ENCODE assay signal across 15 cellular contexts in the genomic region with DNA sequence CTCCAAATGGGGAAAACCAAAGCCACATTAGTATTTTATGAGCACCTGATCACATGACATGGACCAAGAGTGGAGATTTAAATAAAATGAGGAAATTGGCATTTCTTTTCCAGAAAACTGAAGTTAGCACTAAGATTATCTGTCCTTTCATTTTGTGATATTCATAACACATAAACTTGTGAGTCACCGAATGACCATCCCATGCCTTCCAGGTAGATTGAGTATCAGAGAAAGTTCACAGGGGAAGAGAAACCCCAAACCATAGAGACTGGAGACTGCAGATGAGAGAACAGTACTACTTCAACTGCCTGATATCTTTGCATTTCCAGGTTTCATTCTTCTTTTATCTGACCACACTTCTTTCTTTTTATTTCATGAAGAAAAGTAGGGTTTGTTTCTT.
DNase-seq lines count a peak whose midpoint lies in the region; ATAC-seq and TF ChIP-seq lines count a peak whose summit lies in the region.
"Had no signal": no experiment of that assay in that cellular context is flagged by ENCODE, and none has a peak within 500 bp of the region (broad histone marks: within the 10 kb centered on the region; RNA-seq: fewer than 3 reads in every experiment).

No MANE protein-coding gene starts in this region.

- H3K9me3 ChIP-seq in RWPE2 (ENCODE audit: severe bottlenecking): no peaks in the 10 kb centered on the region
- H3K9me3 ChIP-seq in Caco-2: peaks cover 7% of the 10 kb centered on the region

- peak overlapping the region; percentile 49 for H3K27ac Mint-ChIP-seq in osteocyte (ENCODE audit: unreplicated experiment)
- H3K27ac Mint-ChIP-seq in Caco-2 (ENCODE audit: unreplicated experiment): no peak overlapping the region
- H3K27ac Mint-ChIP-seq: CD14-positive monocyte; CD8-positive, alpha-beta memory T cell had no signal

- no peaks in the 10 kb centered on the region for H3K36me3 Mint-ChIP-seq in osteocyte (ENCODE audit: unreplicated experiment)
- H3K36me3 Mint-ChIP-seq in Caco-2 (ENCODE audit: insufficient read depth, unreplicated experiment): no peaks in the 10 kb centered on the region
- H3K36me3 Mint-ChIP-seq: CD14-positive monocyte; CD8-positive, alpha-beta memory T cell had no signal

- peaks cover 35% of the 10 kb centered on the region for H3K4me1 Mint-ChIP-seq in osteocyte (ENCODE audit: unreplicated experiment)
- H3K4me1 Mint-ChIP-seq in Caco-2 (ENCODE audit: low read depth, unreplicated experiment): no peaks in the 10 kb centered on the region
- H3K4me1 Mint-ChIP-seq: CD14-positive monocyte; CD8-positive, alpha-beta memory T cell had no signal

- no peak overlapping the region for H3K4me3 Mint-ChIP-seq in osteocyte (ENCODE audit: unreplicated experiment)
- no peak overlapping the region for H3K4me3 Mint-ChIP-seq in Caco-2 (ENCODE audit: unreplicated experiment)
- H3K4me3 Mint-ChIP-seq: CD14-positive monocyte; CD8-positive, alpha-beta memory T cell had no signal

- H3K27me3 ChIP-seq in RWPE2 (ENCODE audit: insufficient read depth, poor library complexity, severe bottlenecking) (no peaks in the 10 kb centered on the region), Caco-2 (replicated peaks; ENCODE audit: control insufficient read depth, insufficient read depth, low read length) (no peaks in the 10 kb centered on the region)

- TF ChIP-seq CTCF in RWPE2 (IDR thresholded peaks at IDR 0.05; ENCODE audit: poor library complexity, severe bottlenecking): no peak
- TF ChIP-seq CTCF in osteocyte (IDR thresholded peaks at IDR 0.05): no peak
- no peak for TF ChIP-seq CTCF in Caco-2 (IDR thresholded peaks at IDR 0.05; ENCODE audit: insufficient read depth in 1 of 2, low read depth in 1 of 2, low read length in 1 of 2, severe bottlenecking in 1 of 2, unreplicated experiment in 1 of 2)

- no peaks in the 10 kb centered on the region for H3K36me3 ChIP-seq in RWPE2 (ENCODE audit: low read depth)
- H3K36me3 ChIP-seq in Caco-2 (ENCODE audit: control insufficient read depth, insufficient read depth, low read length): no peaks in the 10 kb centered on the region

- H3K4me1 ChIP-seq in RWPE2 (ENCODE audit: insufficient read depth, poor library complexity, severe bottlenecking): peaks cover 12% of the 10 kb centered on the region
- H3K4me1 ChIP-seq in Caco-2: no peaks in the 10 kb centered on the region

- H3K9me3 Mint-ChIP-seq in osteocyte (ENCODE audit: unreplicated experiment): peaks cover 5% of the 10 kb centered on the region
- H3K9me3 Mint-ChIP-seq in Caco-2 (ENCODE audit: unreplicated experiment): peaks cover 9% of the 10 kb centered on the region

- ATAC-seq in RWPE2 (ENCODE audit: low read depth) (no peak), GM19452 (IDR thresholded peaks at IDR 0.05; ENCODE audit: unreplicated experiment) (no peak)

- H3K27me3 Mint-ChIP-seq in osteocyte (ENCODE audit: unreplicated experiment) (no peaks in the 10 kb centered on the region), Caco-2 (ENCODE audit: insufficient read depth, unreplicated experiment) (no peaks in the 10 kb centered on the region)
- H3K27me3 Mint-ChIP-seq: CD8-positive, alpha-beta memory T cell had no signal

- intact Hi-C loops in Caco-2 (cut with micrococcal nuclease; ENCODE audit: unreplicated experiment): no loop called here

- H3K27ac ChIP-seq in RWPE2 (ENCODE audit: poor library complexity, severe bottlenecking) (peak overlapping the region; percentile 21), epithelial cell of prostate (peak overlapping the region; percentile 4)
- H3K27ac ChIP-seq: HL-60 had no signal

- H3K4me3 ChIP-seq in RWPE2 (ENCODE audit: severe bottlenecking): no peak overlapping the region
- no peak overlapping the region for H3K4me3 ChIP-seq in Caco-2 (ENCODE audit: low read depth, low read length)

- CTCF ChIA-PET in Caco-2 (lab: Charles Lee): no interaction called here

- DNase-seq in ELR (ENCODE audit: low read depth): peak; percentile 17
- no peak for DNase-seq in RWPE2 (ENCODE audit: low spot score)
- no peak for DNase-seq in epithelial cell of prostate (ENCODE audit: low read depth, low spot score)
- DNase-seq in osteocyte (ENCODE audit: extremely low spot score, unreplicated experiment): no peak
- no peak for DNase-seq in DMS79 (lab: John Stamatoyannopoulos, UW)
- no peak for DNase-seq in D341Med (ENCODE audit: low spot score)
- DNase-seq in Caco-2: no peak
- DNase-seq: CD8-positive, alpha-beta memory T cell; DMS153; DND-41; GF-D8; HCEC 1CT had no signal

- POLR2A ChIA-PET in Caco-2 (lab: Charles Lee): no interaction called here

- no TSS peak for BruUV-seq in Caco-2 (replicated peaks; lab: Mats Ljungman, UMichigan)
